ENCODE assay signal across 10 cellular contexts in genomic region chr16:57606847-57607501, GRCh38. TPM values are rescaled to one million over a fixed set of nuclear protein-coding genes. Genes with fewer than 3 reads are reported as not detected.
DNase-seq lines count a peak whose midpoint lies in the region; ATAC-seq and TF ChIP-seq lines count a peak whose summit lies in the region.
"Had no signal": no experiment of that assay in that cellular context is flagged by ENCODE, and none has a peak within 500 bp of the region (broad histone marks: within the 10 kb centered on the region; RNA-seq: fewer than 3 reads in every experiment).

No MANE protein-coding gene starts in this region.

- H3K27ac ChIP-seq in osteoblast (ENCODE audit: low read depth, low read length), result no peak overlapping the region

- H3K79me2 ChIP-seq in osteoblast (ENCODE audit: insufficient read depth, low read length), result no peaks in the 10 kb centered on the region

- H3K4me3 ChIP-seq in osteoblast (ENCODE audit: insufficient read depth, low read length), result no peak overlapping the region

- H2AFZ ChIP-seq in osteoblast (ENCODE audit: low read length), result no peak overlapping the region

- peaks cover 19% of the 10 kb centered on the region for H3K4me1 ChIP-seq in osteoblast (ENCODE audit: insufficient read depth, low read length)

- DNase-seq in NCI-H2081 (lab: John Stamatoyannopoulos, UW) (peak; percentile 16 to 53), NCI-H2081 treated with DMSO at 0.1 percent for 48 hours (lab: John Stamatoyannopoulos, UW) (no peak), NCI-H1092 (lab: John Stamatoyannopoulos, UW) (peak; percentile 75), ecto neural progenitor cell (ENCODE audit: low spot score) (peak; percentile 37), osteoblast (ENCODE audit: insufficient read length, low spot score, missing footprints) (peak; percentile 37)
- DNase-seq: NCI-H1694 treated with DMSO at 0.1 percent for 48 hours; stimulated activated CD4-positive, alpha-beta T cell treated with anti-CD3 and anti-CD28 coated beads, Interleukin-4, amount 100 ng/mL, for 1 hour had no signal

- no peaks in the 10 kb centered on the region for H3K36me3 ChIP-seq in osteoblast (ENCODE audit: insufficient read depth, low read length)

- peaks cover 22% of the 10 kb centered on the region for H3K27me3 ChIP-seq in osteoblast (ENCODE audit: insufficient read depth, low read length)

- ATAC-seq in HG03196 (IDR thresholded peaks at IDR 0.05; ENCODE audit: unreplicated experiment) (no peak), GM21786 (IDR thresholded peaks at IDR 0.05; ENCODE audit: unreplicated experiment) (no peak), GM21737 (IDR thresholded peaks at IDR 0.05; ENCODE audit: unreplicated experiment) (no peak)

- H3K9me3 ChIP-seq in osteoblast (ENCODE audit: low read depth, low read length), result no peaks in the 10 kb centered on the region

- TF ChIP-seq CTCF in osteoblast (IDR thresholded peaks at IDR 0.05; ENCODE audit: extremely low read depth, low read depth, low read length), result no peak

- H4K20me1 ChIP-seq in osteoblast (ENCODE audit: insufficient read depth, low read length), result no peaks in the 10 kb centered on the region

- H3K4me2 ChIP-seq in osteoblast (ENCODE audit: insufficient read depth, low read length), result no peak overlapping the region

RNA-seq across cellular contexts. Expression of gene ADGRG1, which starts 21.5 kb away (rescaled TPM):
- total RNA-seq in osteoblast, result 0.29 and 0.72 TPM in 2 replicates
